21 cellular contexts compared by ENCODE assay signal in the genomic region with DNA sequence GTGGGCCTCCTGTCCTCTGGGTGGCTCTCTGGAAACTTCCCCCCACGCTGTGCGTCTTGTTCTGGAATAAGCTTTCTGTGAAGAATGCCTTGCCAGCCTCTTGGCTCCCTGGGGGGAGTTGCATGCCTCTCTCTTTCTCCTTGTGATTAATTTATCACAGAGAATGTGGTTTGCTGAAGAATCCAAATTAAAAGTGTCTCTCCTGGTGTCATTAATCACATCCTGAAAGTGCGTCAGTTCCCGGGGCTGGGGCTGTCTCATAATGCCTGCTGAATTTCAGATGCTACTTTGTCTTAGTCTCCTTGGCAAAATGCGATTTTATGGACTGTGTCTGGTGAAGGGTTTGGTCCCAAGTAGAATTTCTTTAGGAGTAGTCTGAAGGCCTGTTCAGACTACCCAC.
DNase-seq lines count a peak whose midpoint lies in the region; ATAC-seq and TF ChIP-seq lines count a peak whose summit lies in the region.
"Had no signal": no experiment of that assay in that cellular context is flagged by ENCODE, and none has a peak within 500 bp of the region (broad histone marks: within the 10 kb centered on the region; RNA-seq: fewer than 3 reads in every experiment).

No MANE protein-coding gene starts in this region.

- H3K4me3 Mint-ChIP-seq in activated CD4-positive, alpha-beta memory T cell treated with anti-CD3 and anti-CD28 coated beads for 36 hours, result no peak overlapping the region
- H3K4me3 Mint-ChIP-seq in activated T-cell treated with anti-CD3 and anti-CD28 coated beads, Interleukin-2, amount 50 U/mL, for 24 hours, result no peak overlapping the region
- H3K4me3 Mint-ChIP-seq: CD4-positive, alpha-beta memory T cell had no signal

- H3K27me3 Mint-ChIP-seq in activated CD4-positive, alpha-beta memory T cell treated with anti-CD3 and anti-CD28 coated beads for 36 hours, result peaks cover 2% of the 10 kb centered on the region
- H3K27me3 Mint-ChIP-seq in activated T-cell treated with anti-CD3 and anti-CD28 coated beads, Interleukin-2, amount 50 U/mL, for 24 hours, result peaks cover 2% of the 10 kb centered on the region
- H3K27me3 Mint-ChIP-seq: CD4-positive, alpha-beta memory T cell had no signal

- DNase-seq in EH (ENCODE audit: low read depth), result peak; percentile 65
- peak; percentile 71 for DNase-seq in M059J (ENCODE audit: low read depth)
- peak; percentile 7 for DNase-seq in astrocyte of the spinal cord (ENCODE audit: low read depth, low spot score)
- peak; percentile 10 for DNase-seq in retina
- DNase-seq in stimulated activated CD4-positive, alpha-beta T cell treated with anti-CD3 and anti-CD28 coated beads, Interleukin-4, amount 100 ng/mL, for 24 hours, result no peak
- DNase-seq in activated CD4-positive, alpha-beta memory T cell treated with anti-CD3 and anti-CD28 coated beads for 36 hours, result no peak
- DNase-seq in activated T-cell treated with anti-CD3 and anti-CD28 coated beads, Interleukin-2, amount 50 U/mL, for 24 hours, result no peak
- DNase-seq: CD4-positive, alpha-beta memory T cell; GOT3; NCI-H1105 treated with DMSO at 0.1 percent for 48 hours; NCI-H1694; NCI-H2081 treated with DMSO at 0.1 percent for 48 hours; NCI-H510A; NCI-H748 treated with DMSO at 0.1 percent for 48 hours; OCI-M1; SIG-M5; T-helper 1 cell had no signal

- in situ Hi-C loops in astrocyte of the spinal cord (cut with HindIII; ENCODE audit: low sequenced_read_pairs), result no loop called here

- no peaks in the 10 kb centered on the region for H3K4me1 Mint-ChIP-seq in activated CD4-positive, alpha-beta memory T cell treated with anti-CD3 and anti-CD28 coated beads for 36 hours (ENCODE audit: low read depth)
- H3K4me1 Mint-ChIP-seq in activated T-cell treated with anti-CD3 and anti-CD28 coated beads, Interleukin-2, amount 50 U/mL, for 24 hours (ENCODE audit: low read depth), result no peaks in the 10 kb centered on the region
- H3K4me1 Mint-ChIP-seq: CD4-positive, alpha-beta memory T cell had no signal

- no peak overlapping the region for H3K27ac Mint-ChIP-seq in activated CD4-positive, alpha-beta memory T cell treated with anti-CD3 and anti-CD28 coated beads for 36 hours
- H3K27ac Mint-ChIP-seq in activated T-cell treated with anti-CD3 and anti-CD28 coated beads, Interleukin-2, amount 50 U/mL, for 24 hours, result no peak overlapping the region
- H3K27ac Mint-ChIP-seq: CD4-positive, alpha-beta memory T cell had no signal

- no peak for TF ChIP-seq CTCF in astrocyte of the spinal cord (IDR thresholded peaks at IDR 0.05; ENCODE audit: low read depth, low read length)

- H3K36me3 Mint-ChIP-seq in activated CD4-positive, alpha-beta memory T cell treated with anti-CD3 and anti-CD28 coated beads for 36 hours, result no peaks in the 10 kb centered on the region
- H3K36me3 Mint-ChIP-seq in activated T-cell treated with anti-CD3 and anti-CD28 coated beads, Interleukin-2, amount 50 U/mL, for 24 hours (ENCODE audit: low read depth), result no peaks in the 10 kb centered on the region
- H3K36me3 Mint-ChIP-seq: CD4-positive, alpha-beta memory T cell had no signal

- POLR2A ChIA-PET in activated CD4-positive, alpha-beta memory T cell treated with anti-CD3 and anti-CD28 coated beads for 36 hours (lab: Charles Lee), result no interaction called here

- H3K9me3 Mint-ChIP-seq in activated CD4-positive, alpha-beta memory T cell treated with anti-CD3 and anti-CD28 coated beads for 36 hours, result no peaks in the 10 kb centered on the region
- no peaks in the 10 kb centered on the region for H3K9me3 Mint-ChIP-seq in activated T-cell treated with anti-CD3 and anti-CD28 coated beads, Interleukin-2, amount 50 U/mL, for 24 hours

- no peak for ATAC-seq in GM18868 (IDR thresholded peaks at IDR 0.05; ENCODE audit: unreplicated experiment)
- ATAC-seq: HCT116, K562 had no signal

- H3K4me3 ChIP-seq in astrocyte of the spinal cord (ENCODE audit: low read depth, low read length), result no peak overlapping the region
- H3K4me3 ChIP-seq: BLaER1, K562 had no signal

- CTCF ChIA-PET in activated CD4-positive, alpha-beta memory T cell treated with anti-CD3 and anti-CD28 coated beads for 36 hours (lab: Charles Lee), result no interaction called here

- intact Hi-C loops in activated CD4-positive, alpha-beta memory T cell treated with anti-CD3 and anti-CD28 coated beads for 36 hours (cut with micrococcal nuclease), result no loop called here

Comparison
In these comparisons a context has a peak if more than half of its experiments do, and no peak if none do; other contexts are left out.
1. DNase-seq: peak in EH (single experiment), M059J (single experiment), astrocyte of the spinal cord (single experiment) and retina (single experiment); none in stimulated activated CD4-positive, alpha-beta T cell treated with anti-CD3 and anti-CD28 coated beads, Interleukin-4, amount 100 ng/mL, for 24 hours (single experiment), activated CD4-positive, alpha-beta memory T cell treated with anti-CD3 and anti-CD28 coated beads for 36 hours (single experiment) and activated T-cell treated with anti-CD3 and anti-CD28 coated beads, Interleukin-2, amount 50 U/mL, for 24 hours (single experiment).